ENCODE assay signal across 8 cellular contexts in genomic region chr15:77659350-77660321, GRCh38. TPM values are rescaled to one million over a fixed set of nuclear protein-coding genes. Genes with fewer than 3 reads are reported as not detected.
A peak's percentile ranks its signal among the peaks of the same experiment; 100 is the strongest.
DNase-seq lines count a peak whose midpoint lies in the region; ATAC-seq and TF ChIP-seq lines count a peak whose summit lies in the region.

No MANE protein-coding gene starts in this region.

- H3K4me1 ChIP-seq in SJSA1 (replicated peaks), result no peaks in the 10 kb centered on the region
- no peaks in the 10 kb centered on the region for H3K4me1 ChIP-seq in fibroblast of lung (ENCODE audit: control insufficient read depth, extremely low read depth, insufficient read depth, low read length)
- H3K4me1 ChIP-seq in psoas muscle, result no peaks in the 10 kb centered on the region

- peak; percentile 21 to 36 for TF ChIP-seq CTCF in fibroblast of lung (conservative IDR thresholded peaks at IDR 0.05 in 1 of 2, IDR thresholded peaks at IDR 0.05 in 1 of 2; ENCODE audit: low read depth in 1 of 2, low read length in 2 of 2)
- TF ChIP-seq CTCF in psoas muscle (IDR thresholded peaks at IDR 0.05), result peak; percentile 32

- DNase-seq in NCI-H524 (lab: John Stamatoyannopoulos, UW) (peak; percentile 68 to 75), NCI-H524 treated with DMSO at 0.1 percent for 48 hours (lab: John Stamatoyannopoulos, UW) (no peak), SJSA1 (ENCODE audit: low read depth in 1 of 2, low spot score in 2 of 2) (peak; percentile 26 to 78), fibroblast of lung (ENCODE audit: low read depth in 2 of 2) (peak; percentile 31 to 39), psoas muscle (peak in 1 of 2 donors; percentile 41)
- DNase-seq in activated effector memory CD4-positive, alpha-beta T cell treated with anti-CD3 and anti-CD28 coated beads, Interleukin-2, amount 50 U/mL, for 16 hours, result no peak

- 54 to 62% (median 60%) methylated on average over 12 of the region's 12 CpGs for WGBS in psoas muscle, 3 donors

- H3K4me3 ChIP-seq in SJSA1 (no peak overlapping the region), fibroblast of lung (replicated peaks in 1 of 4; ENCODE audit: control extremely low read depth in 1 of 4, insufficient read depth in 1 of 4, low read depth in 3 of 4, low read length in 4 of 4) (no peak overlapping the region), psoas muscle (no peak overlapping the region)

- TF ChIP-seq RAD21 in Ishikawa (IDR thresholded peaks at IDR 0.05; ENCODE audit: low read depth), result peak; percentile 60

- no peak overlapping the region for H3K27ac ChIP-seq in SJSA1
- H3K27ac ChIP-seq in fibroblast of lung (ENCODE audit: insufficient read depth, low read length), result no peak overlapping the region
- no peak overlapping the region for H3K27ac ChIP-seq in psoas muscle

- H3K4me2 ChIP-seq in fibroblast of lung (ENCODE audit: extremely low read depth, insufficient read depth, low read length), result no peak overlapping the region

- no peak overlapping the region for H3K9ac ChIP-seq in fibroblast of lung (ENCODE audit: insufficient read depth, low read length)

- H2AFZ ChIP-seq in fibroblast of lung (ENCODE audit: low read length), result no peak overlapping the region

- H4K20me1 ChIP-seq in fibroblast of lung (ENCODE audit: control insufficient read depth, extremely low read depth, insufficient read depth, low read length), result no peaks in the 10 kb centered on the region

- no peaks in the 10 kb centered on the region for H3K9me3 ChIP-seq in SJSA1 (replicated peaks)
- H3K9me3 ChIP-seq in fibroblast of lung (ENCODE audit: control insufficient read depth, insufficient read depth, low read depth, low read length), result no peaks in the 10 kb centered on the region
- H3K9me3 ChIP-seq in psoas muscle, result no peaks in the 10 kb centered on the region

- H3K79me2 ChIP-seq in fibroblast of lung (ENCODE audit: control insufficient read depth, insufficient read depth, low read length), result no peaks in the 10 kb centered on the region

- H3K36me3 ChIP-seq in SJSA1, result no peaks in the 10 kb centered on the region
- H3K36me3 ChIP-seq in fibroblast of lung (ENCODE audit: control insufficient read depth, insufficient read depth, low read length), result no peaks in the 10 kb centered on the region
- no peaks in the 10 kb centered on the region for H3K36me3 ChIP-seq in psoas muscle (ENCODE audit: insufficient read depth in 1 of 2, low read depth in 1 of 2)

- ATAC-seq in psoas muscle (peak in 1 of 4 donors; percentile 38), HG02973 (IDR thresholded peaks at IDR 0.05; ENCODE audit: unreplicated experiment) (no peak)

- H3K27me3 ChIP-seq in SJSA1 (replicated peaks) (peaks cover 20% of the 10 kb centered on the region), fibroblast of lung (ENCODE audit: control insufficient read depth, insufficient read depth, low read length) (peaks cover 18% of the 10 kb centered on the region), psoas muscle (ENCODE audit: insufficient read depth in 3 of 3, low read length in 2 of 3) (peaks cover 0 to 30% (median 15%) of the 10 kb centered on the region in 3 donors)

- TF ChIP-seq EP300 in Ishikawa (IDR thresholded peaks at IDR 0.05; ENCODE audit: borderline replicate concordance), result no peak

- intact Hi-C loops in psoas muscle (cut with DNase I), result loop anchor here in 1 of 2 donors (5.0 kb wide), 1 partner anchor 163 kb away; no protein-coding TSS in a partner anchor

TF ChIP-seq in Ishikawa, 13 proteins besides CTCF, POLR2A, EP300 and RAD21:
- TF ChIP-seq ZBTB7A (IDR thresholded peaks at IDR 0.05; ENCODE audit: low read depth) (no peak), FOXM1 (IDR thresholded peaks at IDR 0.05; ENCODE audit: borderline replicate concordance, low read depth) (no peak), REST (IDR thresholded peaks at IDR 0.05; ENCODE audit: low read depth) (no peak)

RNA-seq across cellular contexts. Expression of gene LINGO1, which starts 26.9 kb away (rescaled TPM):
- not detected in 2 replicates for total RNA-seq in SJSA1 (2014; rRNA removed; shearing (Covaris generic))
- total RNA-seq in fibroblast of lung, result not detected in 2 replicates
- 0.05 TPM in 1 of 2 replicates, not detected in the other for polyA plus RNA-seq in fibroblast of lung
- 0.09 TPM in 1 of 2 replicates, not detected in the other for polyA plus RNA-seq in fibroblast of lung (2012)
- not detected in 2 replicates for polyA minus RNA-seq in fibroblast of lung (ENCODE audit: low replicate concordance)
- total RNA-seq in psoas muscle, result under 1 TPM; 0.25 to 0.62 (median 0.47) TPM
- polyA plus RNA-seq in psoas muscle, result under 1 TPM; 0.28 to 0.61 (median 0.43) TPM

Comparison
In these comparisons a context has a peak if more than half of its experiments do, and no peak if none do; other contexts are left out.
1. DNase-seq: peak in NCI-H524 (2 of 2), SJSA1 (2 of 2) and fibroblast of lung (2 of 2); none in NCI-H524 treated with DMSO at 0.1 percent for 48 hours (single experiment) and activated effector memory CD4-positive, alpha-beta T cell treated with anti-CD3 and anti-CD28 coated beads, Interleukin-2, amount 50 U/mL, for 16 hours (single experiment).